In the genomic region with DNA sequence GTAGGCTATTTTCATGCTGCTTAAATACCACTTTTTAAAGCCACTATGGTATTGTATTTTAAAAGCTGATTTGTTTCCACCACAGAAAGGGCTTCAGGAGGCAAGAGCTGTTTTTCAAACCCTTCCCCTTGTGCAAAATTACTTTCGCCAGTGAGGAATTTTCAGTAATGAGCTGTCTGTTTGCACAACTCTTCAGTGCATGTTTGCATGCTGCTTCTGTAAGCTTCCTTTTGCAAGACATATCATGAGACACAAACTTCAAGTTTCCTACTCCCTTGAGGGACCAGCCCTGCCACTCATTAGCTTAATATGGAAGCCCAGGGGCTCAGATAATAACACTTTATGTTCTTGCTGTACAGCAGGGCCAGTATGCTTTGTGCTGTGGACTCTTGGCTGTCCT, we compare ENCODE assay signal across 1 cellular context.
TF ChIP-seq lines count a peak whose summit lies in the region.

No MANE protein-coding gene starts in this region.

TF ChIP-seq in GM23338, 12 proteins besides CTCF, POLR2A, EP300 and RAD21 (continued from another document):
- TF ChIP-seq ZNF462 (CRISPR knock-in tag; IDR thresholded peaks at IDR 0.05): no peak
